7 cellular contexts compared by ENCODE assay signal in genomic region chr2:52704251-52704650, GRCh38.
"Had no signal": no experiment of that assay in that cellular context is flagged by ENCODE, and none has a peak within 500 bp of the region (broad histone marks: within the 10 kb centered on the region; RNA-seq: fewer than 3 reads in every experiment).

No MANE protein-coding gene starts in this region.

- H3K27ac Mint-ChIP-seq: H9, IgD-negative memory B cell had no signal

- H3K27ac ChIP-seq: GM23248, HL-60 had no signal

- H3K27me3 Mint-ChIP-seq: IgD-negative memory B cell had no signal

- DNase-seq: GM23248, H9, HCEC 1CT, KBM-7 had no signal

- H3K4me3 Mint-ChIP-seq: H9, IgD-negative memory B cell had no signal

- H3K4me1 Mint-ChIP-seq: IgD-negative memory B cell had no signal

- H3K36me3 Mint-ChIP-seq: IgD-negative memory B cell had no signal

- H2AFZ ChIP-seq: GM23248 had no signal

- ATAC-seq: HepG2 had no signal

- H3K4me3 ChIP-seq: GM23248 had no signal
